ENCODE assay signal across 17 cellular contexts in the genomic region with DNA sequence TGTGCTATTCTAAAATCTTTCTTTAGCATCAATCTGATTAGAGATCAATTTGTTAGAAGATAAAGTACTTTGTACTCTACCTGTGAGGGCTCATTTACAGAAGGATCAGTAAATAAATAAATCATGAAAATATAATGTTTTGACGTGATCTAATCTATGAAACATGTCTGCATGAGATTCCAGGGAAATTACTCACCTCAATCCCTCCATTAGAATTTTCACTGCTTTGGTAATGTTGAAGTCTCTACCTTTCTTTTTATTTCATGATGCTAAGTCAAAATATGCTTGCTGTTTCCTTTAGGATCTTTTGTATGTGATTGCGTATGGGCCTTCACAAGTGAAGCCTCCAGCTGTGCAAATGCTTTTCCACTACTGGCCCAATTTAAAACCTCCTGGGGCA.
DNase-seq lines count a peak whose midpoint lies in the region; ATAC-seq and TF ChIP-seq lines count a peak whose summit lies in the region.
"Had no signal": no experiment of that assay in that cellular context is flagged by ENCODE, and none has a peak within 500 bp of the region (broad histone marks: within the 10 kb centered on the region; RNA-seq: fewer than 3 reads in every experiment).

No MANE protein-coding gene starts in this region.

- H3K27me3 ChIP-seq in PC-3 (ENCODE audit: low read length): no peaks in the 10 kb centered on the region

- H3K27ac Mint-ChIP-seq in T-cell: no peak overlapping the region
- H3K27ac Mint-ChIP-seq: CD14-positive monocyte; CD8-positive, alpha-beta T cell; GM23338 had no signal

- H3K36me3 Mint-ChIP-seq in T-cell: no peaks in the 10 kb centered on the region
- H3K36me3 Mint-ChIP-seq: CD8-positive, alpha-beta T cell had no signal

- no peak overlapping the region for H3K4me2 ChIP-seq in PC-3 (ENCODE audit: low read length)
- H3K4me2 ChIP-seq: A549, GM23338 had no signal

- DNase-seq in PC-3 (peak; percentile 35), epithelial cell of esophagus (ENCODE audit: low read depth) (peak; percentile 22), kidney tubule cell (ENCODE audit: low spot score) (peak; percentile 46), retina (peak; percentile 4), H4 (ENCODE audit: low spot score) (no peak), T-cell (no peak), GOT3 (lab: John Stamatoyannopoulos, UW) (no peak)
- DNase-seq: CD8-positive, alpha-beta T cell; COR-L47; DMS153; DMS79 treated with DMSO at 0.1 percent for 48 hours; GF-D8 had no signal

- no peaks in the 10 kb centered on the region for H3K36me3 ChIP-seq in PC-3 (ENCODE audit: low read depth, low read length)
- H3K36me3 ChIP-seq: HAP-1 had no signal

- no peaks in the 10 kb centered on the region for H3K9me2 ChIP-seq in PC-3 (replicated peaks; ENCODE audit: low read length)

- H3K4me3 Mint-ChIP-seq in T-cell: no peak overlapping the region
- H3K4me3 Mint-ChIP-seq: CD14-positive monocyte; CD8-positive, alpha-beta T cell; GM23338 had no signal

- BruUV-seq in PC-3 (replicated peaks; lab: Mats Ljungman, UMichigan): no TSS peak

- TF ChIP-seq CTCF in PC-3 (conservative IDR thresholded peaks at IDR 0.05; ENCODE audit: low read depth, low read length): no peak
- no peak for TF ChIP-seq CTCF in epithelial cell of esophagus (IDR thresholded peaks at IDR 0.05; ENCODE audit: insufficient read depth, low read depth, low read length, missing control alignments)

- H3K79me2 ChIP-seq in PC-3 (ENCODE audit: low read length): no peaks in the 10 kb centered on the region

- no peaks in the 10 kb centered on the region for H4K20me1 ChIP-seq in PC-3 (ENCODE audit: low read length)

- peaks cover 6 to 14% of the 10 kb centered on the region in 2 donors for H3K27me3 Mint-ChIP-seq in T-cell

- H3F3A ChIP-seq in PC-3 (ENCODE audit: low read length, unreplicated experiment): no peaks in the 10 kb centered on the region

- H3K9me3 Mint-ChIP-seq in T-cell: peaks cover 0 to 2% (median 0%) of the 10 kb centered on the region in 3 donors
- H3K9me3 Mint-ChIP-seq: CD8-positive, alpha-beta T cell; GM23338 had no signal

- H3K4me3 ChIP-seq in PC-3 (ENCODE audit: low read length) (no peak overlapping the region), epithelial cell of esophagus (ENCODE audit: low read length) (no peak overlapping the region)
- H3K4me3 ChIP-seq: A549, GM23338, HAP-1 had no signal

- POLR2A ChIA-PET in PC-3 (lab: Charles Lee; ENCODE audit: unreplicated experiment) (no interaction called here), T-cell (lab: Charles Lee) (no interaction called here)

- no peaks in the 10 kb centered on the region; the same call in 1 of the 2 replicates for H3K4me1 ChIP-seq in PC-3 (ENCODE audit: insufficient read depth, low read length)
- H3K4me1 ChIP-seq: A549, HAP-1 had no signal

- no peaks in the 10 kb centered on the region for H3K9me3 ChIP-seq in PC-3 (ENCODE audit: low read length)
- H3K9me3 ChIP-seq: A549, HAP-1 had no signal

- CTCF ChIA-PET in PC-3 (lab: Charles Lee): no interaction called here
- CTCF ChIA-PET in T-cell (lab: Charles Lee): no interaction called here

- no peak overlapping the region for H2AFZ ChIP-seq in PC-3 (ENCODE audit: low read length)
- H2AFZ ChIP-seq: GM23338 had no signal

- intact Hi-C loops in PC-3 (cut with micrococcal nuclease): no loop called here

- no peaks in the 10 kb centered on the region for H3K4me1 Mint-ChIP-seq in T-cell
- H3K4me1 Mint-ChIP-seq: GM23338 had no signal

- ATAC-seq in PC-3 (no peak), GM21717 (IDR thresholded peaks at IDR 0.05; ENCODE audit: unreplicated experiment) (no peak), T-cell (replicated peaks in 1 of 4) (no peak)
- ATAC-seq: A549; CD8-positive, alpha-beta T cell; GM23338 had no signal

- H3K9ac ChIP-seq in PC-3 (ENCODE audit: low read length): no peak overlapping the region

- H3K27ac ChIP-seq in PC-3 (ENCODE audit: low read length): no peak overlapping the region
- H3K27ac ChIP-seq: A549 had no signal

Comparison
In these comparisons a context has a peak if more than half of its experiments do, and no peak if none do; other contexts are left out.
1. DNase-seq: peak in PC-3 (single experiment), epithelial cell of esophagus (single experiment), kidney tubule cell (single experiment) and retina (single experiment); none in H4 (single experiment), T-cell (0 of 34) and GOT3 (single experiment).